ENCODE assay signal across 17 cellular contexts in genomic region chr1:151884445-151884844, GRCh38. TPM values are rescaled to one million over a fixed set of nuclear protein-coding genes. Genes with fewer than 3 reads are reported as not detected.
"Had no signal": no experiment of that assay in that cellular context is flagged by ENCODE, and none has a peak within 500 bp of the region (broad histone marks: within the 10 kb centered on the region; RNA-seq: fewer than 3 reads in every experiment).

No MANE protein-coding gene starts in this region.

RNA-seq across cellular contexts. Expression of gene THEM5, which starts 30.9 kb away (rescaled TPM):
- total RNA-seq: activated B cell treated with CpG ODN at 0.5 μM for 24 hours; activated CD4-positive, alpha-beta memory T cell treated with anti-CD3 and anti-CD28 coated beads for 36 hours; activated CD4-positive, alpha-beta T cell treated with anti-CD3 and anti-CD28 coated beads, Interleukin-2, amount 10 ng/mL, durations not matched to agents 24 days and 14 days; activated CD8-positive, alpha-beta memory T cell treated with anti-CD3 and anti-CD28 coated beads for 36 hours; activated CD8-positive, alpha-beta T cell treated with anti-CD3 and anti-CD28 coated beads for 36 hours; activated naive CD4-positive, alpha-beta T cell treated with anti-CD3 and anti-CD28 coated beads for 36 hours; activated naive CD4-positive, alpha-beta T cell treated with anti-CD3 and anti-CD28 coated beads, Interleukin-2, amount 50 U/mL, for 72 hours; activated naive CD8-positive, alpha-beta T cell treated with anti-CD3 and anti-CD28 coated beads for 36 hours; activated T-cell treated with anti-CD3 and anti-CD28 coated beads, Interleukin-2, amount 50 U/mL, for 4 hours; activated T-helper 1 cell treated with anti-CD3 and anti-CD28 coated beads, Interleukin-12 subunit alpha, Interleukin-12 subunit beta, Interleukin-2, Interleukin-4 antibody, amounts not matched to agents 30 ng/mL and 10 ng/mL and 1 ng/mL, durations not matched to agents 14 hours and 24 hours and 36 hours; activated T-helper 17 cell treated with anti-CD3 and anti-CD28 coated beads, Interleukin-2, amount 50 U/mL, for 72 hours; adrenal gland; aorta; astrocyte; body of pancreas; breast epithelium; cardiac septum had no signal
- polyA plus RNA-seq: adrenal gland, aorta had no signal

RNA-seq across cellular contexts. Expression of gene C2CD4D, which starts 44.8 kb away (rescaled TPM):
- total RNA-seq: activated B cell treated with CpG ODN at 0.5 μM for 24 hours, aorta, cardiac septum had no signal
- polyA plus RNA-seq: aorta had no signal

RNA-seq across cellular contexts. Expression of gene RORC, which starts 52.8 kb away (rescaled TPM):
- total RNA-seq: astrocyte had no signal
